In the genomic region with DNA sequence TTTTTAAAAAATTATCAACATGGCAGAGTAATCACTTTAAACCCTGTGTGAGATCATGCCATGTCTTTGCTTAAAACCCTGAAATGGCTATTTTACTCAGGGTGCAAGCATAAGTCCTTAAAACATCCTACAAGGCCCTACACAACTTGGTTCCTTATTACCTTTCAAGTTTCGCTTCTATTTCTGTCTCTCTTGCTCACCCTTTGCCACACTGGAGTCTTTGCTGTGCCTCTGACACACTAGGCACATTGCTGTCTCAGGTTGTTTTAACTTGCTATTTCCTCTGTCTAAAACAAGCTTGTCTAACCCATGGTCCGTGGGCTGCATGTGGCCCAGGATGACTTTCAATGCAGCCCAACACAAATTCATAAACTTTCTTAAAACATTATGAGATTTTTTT, we compare ENCODE assay signal across 10 cellular contexts. TPM values are rescaled to one million over a fixed set of nuclear protein-coding genes. Genes with fewer than 3 reads are reported as not detected.
DNase-seq lines count a peak whose midpoint lies in the region; ATAC-seq, FAIRE-seq and TF ChIP-seq lines count a peak whose summit lies in the region.
"Had no signal": no experiment of that assay in that cellular context is flagged by ENCODE, and none has a peak within 500 bp of the region (broad histone marks: within the 10 kb centered on the region; RNA-seq: fewer than 3 reads in every experiment).

No MANE protein-coding gene starts in this region.

- H3K9me1 ChIP-seq in K562 (ENCODE audit: control insufficient read depth, insufficient read depth, low read length): no peaks in the 10 kb centered on the region

- no TSS peak for BruUV-seq in K562 (replicated peaks; lab: Mats Ljungman, UMichigan)

- H3K27me3 ChIP-seq in K562 (ENCODE audit: control insufficient read depth in 2 of 2, insufficient read depth in 2 of 2, low read length in 2 of 2) (no peaks in the 10 kb centered on the region), thyroid gland (no peaks in the 10 kb centered on the region)

- 18% methylated on average over 2 of the region's 2 CpGs for WGBS in K562 (ENCODE audit: insufficient coverage, low coverage, missing lambda C conversion rate)
- WGBS in thyroid gland, 2 donors: 87 to 95% methylated on average over 2 of the region's 2 CpGs

- POLR2A ChIA-PET in K562 (lab: Yijun Ruan, JAX): interaction anchor here (0.7 kb wide), 1 partner anchor 1960 kb away, joined by 5 read pairs; no protein-coding TSS in a partner anchor

- TF ChIP-seq RAD21 in K562 (CRISPR knock-in tag; conservative IDR thresholded peaks at IDR 0.05 in 1 of 2, IDR thresholded peaks at IDR 0.05 in 1 of 2): no peak

- in situ Hi-C loops in K562 (cut with MboI): no loop called here

- intact Hi-C loops in K562 (cut with micrococcal nuclease) (no loop called here), thyroid gland (cut with DNase I) (no loop called here), Right ventricle myocardium inferior (cut with DNase I) (no loop called here)

- H3K9me3 ChIP-seq in K562 (replicated peaks; ENCODE audit: control insufficient read depth, insufficient read depth, low read depth, low read length) (no peaks in the 10 kb centered on the region), thyroid gland (no peaks in the 10 kb centered on the region)

- H4K20me1 ChIP-seq in K562 (replicated peaks; ENCODE audit: control insufficient read depth, insufficient read depth, low read length): no peaks in the 10 kb centered on the region

- H3K36me3 ChIP-seq in K562 (ENCODE audit: control insufficient read depth, insufficient read depth, low read length) (no peaks in the 10 kb centered on the region), thyroid gland (no peaks in the 10 kb centered on the region)

- CTCF ChIA-PET in K562 (lab: Yijun Ruan, JAX; ENCODE audit: low intra/inter-chr PET ratio): interaction anchor here (0.6 kb wide), 1 partner anchor 217 kb away, joined by 3 read pairs; no protein-coding TSS in a partner anchor

- peak overlapping the region; percentile 74; the same call in 1 of the 2 replicates for H2AFZ ChIP-seq in K562 (ENCODE audit: low read depth, low read length)

- DNase-seq in K562 (ENCODE audit: extremely low read depth in 1 of 4, low spot score in 3 of 4): no peak
- no peak for DNase-seq in thyroid gland
- no peak for DNase-seq in COR-L47 (lab: John Stamatoyannopoulos, UW)
- no peak for DNase-seq in epidermal melanocyte (ENCODE audit: insufficient read length, low spot score)
- no peak for DNase-seq in Right ventricle myocardium inferior (ENCODE audit: missing footprints)
- DNase-seq: occipital lobe, PC-3 had no signal

- TF ChIP-seq POLR2A in K562 (conservative IDR thresholded peaks at IDR 0.05): no peak
- no peak for TF ChIP-seq POLR2A in thyroid gland (IDR thresholded peaks at IDR 0.05)

- no peak overlapping the region for H3K4me3 ChIP-seq in K562
- no peak overlapping the region for H3K4me3 ChIP-seq in thyroid gland (replicated peaks in 1 of 3)

- H3K27ac ChIP-seq in K562 (ENCODE audit: extremely low read depth, low read depth, low read length) (no peak overlapping the region), thyroid gland (no peak overlapping the region)

- H3K4me1 ChIP-seq in K562 (replicated peaks in 1 of 2; ENCODE audit: control insufficient read depth in 2 of 2, insufficient read depth in 2 of 2, low read length in 2 of 2): peaks cover 0 to 6% of the 10 kb centered on the region in 2 experiments; a peak in 3 of 5 replicates
- H3K4me1 ChIP-seq in thyroid gland: no peaks in the 10 kb centered on the region

- H3K4me2 ChIP-seq in K562 (ENCODE audit: insufficient read depth, low read length): no peak overlapping the region

- TF ChIP-seq EP300 in K562 (IDR thresholded peaks at IDR 0.05; ENCODE audit: low read length): no peak

- FAIRE-seq in K562 (lab: Jason Lieb, UNC): no peak

- TF ChIP-seq CTCF in K562 (IDR thresholded peaks at IDR 0.05 in 2 of 3, conservative IDR thresholded peaks at IDR 0.05 in 1 of 3; ENCODE audit: insufficient read depth in 2 of 3, low read depth in 1 of 3, low read length in 3 of 3) (no peak), thyroid gland (IDR thresholded peaks at IDR 0.05) (no peak)

- ATAC-seq in GM18519 (IDR thresholded peaks at IDR 0.05; ENCODE audit: low FRiP score, unreplicated experiment): peak; percentile 88
- ATAC-seq in GM21447 (IDR thresholded peaks at IDR 0.05; ENCODE audit: unreplicated experiment): peak; percentile 85
- ATAC-seq in HG03175 (IDR thresholded peaks at IDR 0.05; ENCODE audit: unreplicated experiment): peak; percentile 77
- peak; percentile 25; the same call in 2 of the 3 replicates for ATAC-seq in K562
- no peak for ATAC-seq in Right ventricle myocardium inferior
- ATAC-seq: PC-3 had no signal

- H3K79me2 ChIP-seq in K562 (ENCODE audit: control insufficient read depth, insufficient read depth, low read length): no peaks in the 10 kb centered on the region

- no peak overlapping the region for H3K9ac ChIP-seq in K562 (ENCODE audit: insufficient read depth in 1 of 2, low read depth in 2 of 2, low read length in 2 of 2)

TF ChIP-seq in K562, 482 proteins besides CTCF, POLR2A, EP300 and RAD21:
- no peak for TF ChIP-seq ARID2 (IDR thresholded peaks at IDR 0.05)
- TF ChIP-seq NCOA6 (IDR thresholded peaks at IDR 0.05): no peak
- TF ChIP-seq PTTG1 (tag; IDR thresholded peaks at IDR 0.05; ENCODE audit: low read depth): no peak
- no peak for TF ChIP-seq SREBF1 (IDR thresholded peaks at IDR 0.05; ENCODE audit: borderline replicate concordance, low read depth, low read length)
- no peak for TF ChIP-seq SMARCE1 (IDR thresholded peaks at IDR 0.05)
TF ChIP-seq in K562: peak in this region for 0.

RNA-seq across cellular contexts. Expression of gene KIAA0408, which starts 55.6 kb away (rescaled TPM):
- not detected in 2 replicates for total RNA-seq in K562 (2011; cell fraction: chromatin; rRNA removed; ENCODE audit: low replicate concordance)
- not detected in 2 replicates for total RNA-seq in K562 (2011; cell fraction: nucleolus; rRNA removed)
- not detected in 2 replicates for total RNA-seq in K562 (2011; cell fraction: nucleoplasm; rRNA removed)
- total RNA-seq in K562 (2014; rRNA removed) (not detected in 2 replicates), K562 (2014; rRNA removed; fragmentation: Illumina TruSeq; extraction: Trizol) (not detected in 2 replicates), K562 (2015; rRNA removed; fragmentation: Illumina TruSeq; extraction: Trizol) (not detected in 2 replicates), K562 (2021) (0.11 TPM in 1 of 2 replicates, not detected in the other), thyroid gland (1 to 10 TPM in 3 of 4 donors, under 1 TPM in 1; 0.38 to 3.6 (median 1.7) TPM), Right ventricle myocardium inferior (3.2 TPM)
- polyA plus RNA-seq in K562 (2011; rRNA removed) (not detected in 2 replicates), K562 (2014; fragmentation: Illumina TruSeq; extraction: Trizol) (not detected in 2 replicates), K562 (2014; fragmentation: Nextera tagmentation; extraction: Ambion mirVana) (not detected), K562 (2014; rRNA removed) (not detected in 2 replicates)
- polyA plus RNA-seq in K562 (2011; cell fraction: cytosol; rRNA removed): not detected in 2 replicates
- polyA plus RNA-seq in K562 (2011; cell fraction: nucleus; rRNA removed): not detected in 2 replicates
- 0.03 TPM in 1 of 2 replicates, not detected in the other for polyA plus RNA-seq in K562 (2012)
- not detected in 2 replicates for polyA minus RNA-seq in K562 (2011; rRNA and poly(A)+ RNA removed)
- not detected in 2 replicates for polyA minus RNA-seq in K562 (2011; cell fraction: cytosol; rRNA and poly(A)+ RNA removed)
- not detected in 2 replicates for polyA minus RNA-seq in K562 (2011; cell fraction: nucleus; rRNA and poly(A)+ RNA removed)
